18 cellular contexts compared by ENCODE assay signal in genomic region chr22:32620992-32621391, GRCh38.
DNase-seq lines count a peak whose midpoint lies in the region; ATAC-seq and TF ChIP-seq lines count a peak whose summit lies in the region.
"Had no signal": no experiment of that assay in that cellular context is flagged by ENCODE, and none has a peak within 500 bp of the region (broad histone marks: within the 10 kb centered on the region; RNA-seq: fewer than 3 reads in every experiment).

No MANE protein-coding gene starts in this region.

- H3K27me3 ChIP-seq in neural progenitor cell (no peaks in the 10 kb centered on the region), tibial nerve (no peaks in the 10 kb centered on the region)
- H3K27me3 ChIP-seq: colonic mucosa had no signal

- H3K27ac Mint-ChIP-seq in neural progenitor cell: peak overlapping the region; percentile 79
- no peak overlapping the region for H3K27ac Mint-ChIP-seq in activated CD4-positive, alpha-beta memory T cell treated with anti-CD3 and anti-CD28 coated beads, Interleukin-2, amount 10 ng/mL, durations not matched to agents 7 days and 5 days
- H3K27ac Mint-ChIP-seq: activated CD4-positive, alpha-beta memory T cell treated with anti-CD3 and anti-CD28 coated beads for 36 hours; memory B cell had no signal

- H3K27ac ChIP-seq in neural progenitor cell (peak overlapping the region; percentile 100), tibial nerve (peak overlapping the region; percentile 81 to 93 (median 85))
- H3K27ac ChIP-seq: 22Rv1, colonic mucosa had no signal

- peaks cover 7% of the 10 kb centered on the region for H3K27me3 Mint-ChIP-seq in neural progenitor cell (ENCODE audit: insufficient read depth, low read depth)
- no peaks in the 10 kb centered on the region for H3K27me3 Mint-ChIP-seq in activated CD4-positive, alpha-beta memory T cell treated with anti-CD3 and anti-CD28 coated beads, Interleukin-2, amount 10 ng/mL, durations not matched to agents 7 days and 5 days
- H3K27me3 Mint-ChIP-seq: activated CD4-positive, alpha-beta memory T cell treated with anti-CD3 and anti-CD28 coated beads for 36 hours had no signal

- H3K36me3 ChIP-seq in neural progenitor cell: no peaks in the 10 kb centered on the region
- no peaks in the 10 kb centered on the region for H3K36me3 ChIP-seq in tibial nerve
- H3K36me3 ChIP-seq: colonic mucosa had no signal

- TF ChIP-seq CTCF in epithelial cell of proximal tubule (conservative IDR thresholded peaks at IDR 0.05; ENCODE audit: low read depth, low read length) (peak; percentile 5), neural progenitor cell (IDR thresholded peaks at IDR 0.05) (peak; percentile 21), tibial nerve (IDR thresholded peaks at IDR 0.05) (peak in 1 of 5 experiments; percentile 16)

- DNase-seq in DMS53 (lab: John Stamatoyannopoulos, UW) (peak; percentile 5), DMS53 treated with DMSO at 0.1 percent for 48 hours (lab: John Stamatoyannopoulos, UW; ENCODE audit: unreplicated experiment) (no peak), epithelial cell of proximal tubule (ENCODE audit: low read depth) (no peak), neural progenitor cell (ENCODE audit: low spot score) (no peak), tibial nerve (ENCODE audit: low spot score in 2 of 2) (no peak), NCI-H2227 (lab: John Stamatoyannopoulos, UW; ENCODE audit: unreplicated experiment) (no peak)
- no peak for DNase-seq in activated CD4-positive, alpha-beta memory T cell treated with anti-CD3 and anti-CD28 coated beads, Interleukin-2, amount 10 ng/mL, durations not matched to agents 7 days and 5 days
- DNase-seq: activated CD4-positive, alpha-beta memory T cell treated with anti-CD3 and anti-CD28 coated beads for 36 hours; aorta; colonic mucosa; NCI-H2171; occipital lobe; SHP77; stimulated activated CD4-positive, alpha-beta T cell treated with anti-CD3 and anti-CD28 coated beads, Interleukin-15, amount 100 ng/mL, for 24 hours; T1000 had no signal

- no peak for ATAC-seq in HG03135 (IDR thresholded peaks at IDR 0.05; ENCODE audit: unreplicated experiment)

- 66 to 67% methylated on average over 4 of the region's 4 CpGs for WGBS in tibial nerve, 2 donors

- H3K36me3 Mint-ChIP-seq in neural progenitor cell: no peaks in the 10 kb centered on the region
- H3K36me3 Mint-ChIP-seq in activated CD4-positive, alpha-beta memory T cell treated with anti-CD3 and anti-CD28 coated beads, Interleukin-2, amount 10 ng/mL, durations not matched to agents 7 days and 5 days (ENCODE audit: low read depth): no peaks in the 10 kb centered on the region
- H3K36me3 Mint-ChIP-seq: activated CD4-positive, alpha-beta memory T cell treated with anti-CD3 and anti-CD28 coated beads for 36 hours; memory B cell had no signal

- H4K20me1 ChIP-seq in neural progenitor cell (ENCODE audit: low read depth): no peaks in the 10 kb centered on the region

- no peaks in the 10 kb centered on the region for H3K79me2 ChIP-seq in neural progenitor cell (ENCODE audit: low read depth)

- H3K4me3 ChIP-seq in epithelial cell of proximal tubule (ENCODE audit: low read depth, low read length): no peak overlapping the region
- H3K4me3 ChIP-seq in neural progenitor cell: no peak overlapping the region
- H3K4me3 ChIP-seq in tibial nerve: no peak overlapping the region
- H3K4me3 ChIP-seq: colonic mucosa had no signal

- H3K4me3 Mint-ChIP-seq in neural progenitor cell: no peak overlapping the region
- no peak overlapping the region for H3K4me3 Mint-ChIP-seq in activated CD4-positive, alpha-beta memory T cell treated with anti-CD3 and anti-CD28 coated beads, Interleukin-2, amount 10 ng/mL, durations not matched to agents 7 days and 5 days
- H3K4me3 Mint-ChIP-seq: activated CD4-positive, alpha-beta memory T cell treated with anti-CD3 and anti-CD28 coated beads for 36 hours; memory B cell had no signal

- H3K9ac ChIP-seq in neural progenitor cell: no peak overlapping the region

- peaks cover 25% of the 10 kb centered on the region for H3K4me1 Mint-ChIP-seq in neural progenitor cell
- no peaks in the 10 kb centered on the region for H3K4me1 Mint-ChIP-seq in activated CD4-positive, alpha-beta memory T cell treated with anti-CD3 and anti-CD28 coated beads, Interleukin-2, amount 10 ng/mL, durations not matched to agents 7 days and 5 days
- H3K4me1 Mint-ChIP-seq: memory B cell had no signal

- CTCF ChIA-PET in activated CD4-positive, alpha-beta memory T cell treated with anti-CD3 and anti-CD28 coated beads, Interleukin-2, amount 10 ng/mL, durations not matched to agents 7 days and 5 days (lab: Charles Lee): no interaction called here

- H3K9me3 ChIP-seq in neural progenitor cell (ENCODE audit: low read depth) (no peaks in the 10 kb centered on the region), tibial nerve (peaks cover 0 to 10% (median 0%) of the 10 kb centered on the region in 4 donors)
- H3K9me3 ChIP-seq: colonic mucosa had no signal

- H3K9me3 Mint-ChIP-seq in neural progenitor cell: no peaks in the 10 kb centered on the region
- H3K9me3 Mint-ChIP-seq in activated CD4-positive, alpha-beta memory T cell treated with anti-CD3 and anti-CD28 coated beads, Interleukin-2, amount 10 ng/mL, durations not matched to agents 7 days and 5 days: peaks cover 2% of the 10 kb centered on the region

- POLR2A ChIA-PET in activated CD4-positive, alpha-beta memory T cell treated with anti-CD3 and anti-CD28 coated beads, Interleukin-2, amount 10 ng/mL, durations not matched to agents 7 days and 5 days (lab: Charles Lee): no interaction called here

- H3F3A ChIP-seq in neural progenitor cell (ENCODE audit: low read depth): peaks cover 27% of the 10 kb centered on the region

- H3K4me2 ChIP-seq in neural progenitor cell: peak overlapping the region; percentile 74

- no peak for TF ChIP-seq POLR2A in tibial nerve (IDR thresholded peaks at IDR 0.05)

- H3K4me1 ChIP-seq in neural progenitor cell (peaks cover 33% of the 10 kb centered on the region), tibial nerve (peaks cover 0 to 85% (median 51%) of the 10 kb centered on the region in 4 donors)
- H3K4me1 ChIP-seq: colonic mucosa had no signal

- H2AFZ ChIP-seq in neural progenitor cell (replicated peaks): no peak overlapping the region

- no peak for TF ChIP-seq EP300 in tibial nerve (IDR thresholded peaks at IDR 0.05)
